In the genomic region with DNA sequence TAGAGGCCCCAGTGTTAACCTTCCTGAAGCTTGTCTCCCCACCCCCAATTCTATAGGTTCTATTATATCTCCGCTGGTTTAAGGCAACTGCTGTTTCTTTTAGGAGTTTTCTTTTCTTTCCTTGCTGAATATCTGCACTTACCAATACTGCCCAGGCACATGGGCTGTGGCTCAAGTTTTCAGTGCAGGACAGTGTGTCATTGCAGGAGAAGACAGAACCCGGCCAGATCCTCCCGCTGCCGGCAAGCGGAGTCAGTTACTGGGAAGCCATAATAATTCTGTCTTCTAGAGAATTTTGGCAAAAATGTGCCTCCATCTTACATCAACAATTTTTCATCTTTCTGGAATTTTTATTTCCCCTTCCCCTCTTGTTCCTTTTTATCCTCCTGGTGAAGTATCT, we compare ENCODE assay signal across 28 cellular contexts.
"Had no signal": no experiment of that assay in that cellular context is flagged by ENCODE, and none has a peak within 500 bp of the region (broad histone marks: within the 10 kb centered on the region; RNA-seq: fewer than 3 reads in every experiment).

No MANE protein-coding gene starts in this region.

- H3K9me3 Mint-ChIP-seq: immature natural killer cell; naive thymus-derived CD4-positive, alpha-beta T cell; natural killer cell treated with Interleukin-12 subunit alpha and Interleukin-12 subunit beta and Interleukin-15 and Interleukin-18, amount 100 ng/mL, for 72 hours; stimulated activated naive B cell treated with anti-CD40 and anti-IgM and Interleukin-4, amounts not matched to agents 10 μg/mL and 1 μg/mL and 100 μg/mL, for 72 hours had no signal

- H3K27me3 ChIP-seq: left lung, neutrophil, right atrium auricular region, right lobe of liver, stomach, testis, thyroid gland, transverse colon, upper lobe of left lung, vagina had no signal

- H3K27ac Mint-ChIP-seq: immature natural killer cell; naive thymus-derived CD4-positive, alpha-beta T cell; natural killer cell treated with Interleukin-12 subunit alpha and Interleukin-12 subunit beta and Interleukin-15 and Interleukin-18, amount 100 ng/mL, for 72 hours; stimulated activated naive B cell treated with anti-CD40 and anti-IgM and Interleukin-4, amounts not matched to agents 10 μg/mL and 1 μg/mL and 100 μg/mL, for 72 hours had no signal

- H3K4me1 ChIP-seq: lower lobe of right lung had no signal

- H3K4me3 Mint-ChIP-seq: immature natural killer cell; naive thymus-derived CD4-positive, alpha-beta T cell; natural killer cell treated with Interleukin-12 subunit alpha and Interleukin-12 subunit beta and Interleukin-15 and Interleukin-18, amount 100 ng/mL, for 72 hours; stimulated activated naive B cell treated with anti-CD40 and anti-IgM and Interleukin-4, amounts not matched to agents 10 μg/mL and 1 μg/mL and 100 μg/mL, for 72 hours had no signal

- H3K9me3 ChIP-seq: left lung, lower lobe of right lung, mucosa of descending colon, neutrophil, right atrium auricular region, right lobe of liver, stomach, testis, thyroid gland, transverse colon, upper lobe of left lung, vagina had no signal

- ATAC-seq: left colon; left lung; lower lobe of right lung; mucosa of descending colon; naive thymus-derived CD4-positive, alpha-beta T cell; natural killer cell treated with Interleukin-12 subunit alpha and Interleukin-12 subunit beta and Interleukin-15 and Interleukin-18, amount 100 ng/mL, for 72 hours; right lobe of liver; stimulated activated naive B cell treated with anti-CD40 and anti-IgM and Interleukin-4, amounts not matched to agents 10 μg/mL and 1 μg/mL and 100 μg/mL, for 72 hours; stimulated activated naive CD8-positive, alpha-beta T cell treated with anti-CD3 and anti-CD28 coated beads, Interleukin-15, Interleukin-2, amounts not matched to agents 100 U/mL and 50 U/mL, for 24 hours had no signal

- H3K27me3 Mint-ChIP-seq: stimulated activated naive B cell treated with anti-CD40 and anti-IgM and Interleukin-4, amounts not matched to agents 10 μg/mL and 1 μg/mL and 100 μg/mL, for 72 hours had no signal

- H3K36me3 Mint-ChIP-seq: natural killer cell treated with Interleukin-12 subunit alpha and Interleukin-12 subunit beta and Interleukin-15 and Interleukin-18, amount 100 ng/mL, for 72 hours had no signal

- DNase-seq: immature natural killer cell; kidney; left colon; left lung; lower lobe of right lung; mammary epithelial cell; midbrain; mucosa of descending colon; naive thymus-derived CD4-positive, alpha-beta T cell; occipital lobe; right lobe of liver; stimulated activated CD4-positive, alpha-beta T cell treated with anti-CD3 and anti-CD28 coated beads, Interleukin-12 subunit alpha, Interleukin-12 subunit beta, amount 100 ng/mL, for 4 hours; stimulated activated CD4-positive, alpha-beta T cell treated with anti-CD3 and anti-CD28 coated beads, Interleukin-15, amount 100 ng/mL, for 24 hours; stimulated activated CD4-positive, alpha-beta T cell treated with anti-CD3 and anti-CD28 coated beads, Interleukin-2, amount 100 ng/mL, for 24 hours; stimulated activated CD4-positive, alpha-beta T cell treated with anti-CD3 and anti-CD28 coated beads, Interleukin-4, amount 100 ng/mL, for 1 hour; stimulated activated naive B cell treated with anti-CD40 and anti-IgM and Interleukin-4, amounts not matched to agents 10 μg/mL and 1 μg/mL and 100 μg/mL, for 72 hours; stimulated activated naive CD8-positive, alpha-beta T cell treated with anti-CD3 and anti-CD28 coated beads, Interleukin-15, Interleukin-2, amounts not matched to agents 100 U/mL and 50 U/mL, for 24 hours; stomach; testis; thyroid gland; transverse colon; upper lobe of left lung had no signal

- H3K4me1 Mint-ChIP-seq: immature natural killer cell; stimulated activated naive B cell treated with anti-CD40 and anti-IgM and Interleukin-4, amounts not matched to agents 10 μg/mL and 1 μg/mL and 100 μg/mL, for 72 hours had no signal

- H3K4me3 ChIP-seq: left lung, lower lobe of right lung, mucosa of descending colon, right atrium auricular region, right lobe of liver, skin epidermis, stomach, testis, thyroid gland, transverse colon, upper lobe of left lung, vagina had no signal

- H3K36me3 ChIP-seq: left lung, lower lobe of right lung, neutrophil, right atrium auricular region, right lobe of liver, stomach, thyroid gland, transverse colon, upper lobe of left lung, vagina had no signal

- H2AFZ ChIP-seq: parathyroid adenoma had no signal
